ENCODE assay signal across 1 cellular context in the genomic region with DNA sequence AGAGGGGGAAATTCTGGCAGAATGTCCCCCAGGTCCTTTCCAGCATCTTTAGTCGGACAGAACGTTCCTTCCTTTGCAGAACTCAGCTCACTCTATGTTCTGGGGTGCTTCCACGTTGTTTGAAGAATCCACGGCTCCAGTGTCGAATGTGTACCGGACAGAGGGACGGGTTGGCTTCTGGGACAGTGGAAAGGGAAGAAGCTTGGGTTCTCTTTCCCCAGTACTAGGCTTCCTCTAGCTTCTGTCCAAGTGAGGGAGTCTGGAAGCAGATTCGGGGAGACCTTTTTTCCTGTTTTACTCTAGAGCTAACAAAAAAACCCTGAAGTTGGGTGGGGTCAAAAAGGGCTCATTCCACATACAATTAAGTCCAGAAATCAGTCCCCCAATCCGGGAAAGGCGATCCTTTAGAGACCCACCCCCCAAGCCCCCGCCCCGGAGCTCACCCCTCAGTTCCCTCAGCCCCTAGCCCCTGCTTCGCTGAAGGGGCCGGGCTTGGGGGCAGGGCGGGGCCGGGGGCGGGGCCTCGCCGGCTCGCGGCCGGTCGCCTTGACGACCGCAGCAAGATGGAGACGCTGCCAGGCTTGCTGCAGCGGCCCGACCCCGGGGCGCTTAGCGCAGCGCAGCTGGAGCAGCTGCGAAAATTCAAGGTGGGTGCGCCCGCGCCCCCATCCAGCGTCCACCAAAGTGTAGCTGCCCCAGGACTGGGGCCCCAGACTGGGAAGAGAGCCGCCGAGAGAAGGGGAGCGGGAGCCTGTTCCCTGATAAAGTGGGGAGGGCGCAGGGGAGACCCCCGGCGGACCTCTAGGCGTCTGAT.
TF ChIP-seq lines count a peak whose summit lies in the region.

A gene with protein sequence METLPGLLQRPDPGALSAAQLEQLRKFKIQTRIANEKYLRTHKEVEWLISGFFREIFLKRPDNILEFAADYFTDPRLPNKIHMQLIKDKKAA (plus strand): TSS at position 549 of the 814 bp plus-strand sequence. CDS start 15 bp downstream, at position 564.

TF ChIP-seq in H1, 55 proteins besides CTCF, POLR2A, EP300 and RAD21 (continued from another document):
- TF ChIP-seq HDAC2 (IDR thresholded peaks at IDR 0.05; ENCODE audit: borderline replicate concordance in 1 of 2, low read depth in 2 of 2, low read length in 2 of 2) (0 out of 4 replicates have a peak, but pooled peaks of 1 of the 2 experiments have one; percentile 55), SAP30 (IDR thresholded peaks at IDR 0.05; ENCODE audit: insufficient read depth, insufficient replicate concordance, low read length) (peak; percentile 78), RBBP5 (IDR thresholded peaks at IDR 0.05; ENCODE audit: borderline replicate concordance, low read depth, low read length) (0 out of 2 replicates have a peak, but pooled peaks have one; percentile 51), SIN3A (conservative IDR thresholded peaks at IDR 0.05 in 1 of 2, IDR thresholded peaks at IDR 0.05 in 1 of 2; ENCODE audit: low read depth in 1 of 2, low read length in 2 of 2) (peak in 1 of 2 experiments; percentile 91; a peak in 2 of 4 replicates), JUN (IDR thresholded peaks at IDR 0.05; ENCODE audit: low read depth, low read length) (no peak)
- TF ChIP-seq, protein P1, sequence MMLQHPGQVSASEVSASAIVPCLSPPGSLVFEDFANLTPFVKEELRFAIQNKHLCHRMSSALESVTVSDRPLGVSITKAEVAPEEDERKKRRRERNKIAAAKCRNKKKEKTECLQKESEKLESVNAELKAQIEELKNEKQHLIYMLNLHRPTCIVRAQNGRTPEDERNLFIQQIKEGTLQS (IDR thresholded peaks at IDR 0.05; ENCODE audit: insufficient read depth, low read depth, low read length): no peak
- TF ChIP-seq, protein P2, sequence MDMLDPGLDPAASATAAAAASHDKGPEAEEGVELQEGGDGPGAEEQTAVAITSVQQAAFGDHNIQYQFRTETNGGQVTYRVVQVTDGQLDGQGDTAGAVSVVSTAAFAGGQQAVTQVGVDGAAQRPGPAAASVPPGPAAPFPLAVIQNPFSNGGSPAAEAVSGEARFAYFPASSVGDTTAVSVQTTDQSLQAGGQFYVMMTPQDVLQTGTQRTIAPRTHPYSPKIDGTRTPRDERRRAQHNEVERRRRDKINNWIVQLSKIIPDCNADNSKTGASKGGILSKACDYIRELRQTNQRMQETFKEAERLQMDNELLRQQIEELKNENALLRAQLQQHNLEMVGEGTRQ (IDR thresholded peaks at IDR 0.05; ENCODE audit: low read length): no peak
